ENCODE assay signal across 25 cellular contexts in genomic region chr21:44791993-44792392, GRCh38.
"Had no signal": no experiment of that assay in that cellular context is flagged by ENCODE, and none has a peak within 500 bp of the region (broad histone marks: within the 10 kb centered on the region; RNA-seq: fewer than 3 reads in every experiment).

No MANE protein-coding gene starts in this region.

- FAIRE-seq: keratinocyte, pancreas, TTC549 had no signal

- H3K27ac ChIP-seq: body of pancreas, cardiac muscle cell, epithelial cell of prostate, gastroesophageal sphincter, heart left ventricle, lower lobe of right lung, pancreas, transverse colon, uterus had no signal

- H3K4me3 ChIP-seq: body of pancreas, cardiac muscle cell, gastroesophageal sphincter, heart left ventricle, lower lobe of right lung, mucosa of descending colon, pancreas, transverse colon, uterus had no signal

- H3K4me3 Mint-ChIP-seq: activated naive CD4-positive, alpha-beta T cell treated with anti-CD3 and anti-CD28 coated beads for 36 hours; activated naive CD8-positive, alpha-beta T cell treated with anti-CD3 and anti-CD28 coated beads, Interleukin-2, amount 50 U/mL, for 24 hours; nephron progenitor cell had no signal

- H3K36me3 ChIP-seq: cardiac muscle cell, pancreas, transverse colon, uterus had no signal

- ATAC-seq: activated naive CD8-positive, alpha-beta T cell treated with anti-CD3 and anti-CD28 coated beads, Interleukin-2, amount 50 U/mL, for 24 hours; body of pancreas; right cardiac atrium had no signal

- H3K9me3 ChIP-seq: body of pancreas, gastroesophageal sphincter, heart left ventricle, lower lobe of right lung, mucosa of descending colon, pancreas, transverse colon, uterus had no signal

- H3K27me3 Mint-ChIP-seq: activated naive CD8-positive, alpha-beta T cell treated with anti-CD3 and anti-CD28 coated beads, Interleukin-2, amount 50 U/mL, for 24 hours had no signal

- H3K9me3 Mint-ChIP-seq: activated naive CD4-positive, alpha-beta T cell treated with anti-CD3 and anti-CD28 coated beads for 36 hours; activated naive CD8-positive, alpha-beta T cell treated with anti-CD3 and anti-CD28 coated beads, Interleukin-2, amount 50 U/mL, for 24 hours; nephron progenitor cell had no signal

- H3K27ac Mint-ChIP-seq: activated naive CD4-positive, alpha-beta T cell treated with anti-CD3 and anti-CD28 coated beads for 36 hours; nephron progenitor cell had no signal

- DNase-seq: activated CD4-positive, alpha-beta T cell treated with anti-CD3 and anti-CD28 coated beads for 4 hours; activated CD4-positive, alpha-beta T cell treated with anti-CD3 and anti-CD28 coated beads, Interleukin-2, amount 50 U/mL, for 48 hours; activated naive CD4-positive, alpha-beta T cell treated with anti-CD3 and anti-CD28 coated beads for 36 hours; activated naive CD8-positive, alpha-beta T cell treated with anti-CD3 and anti-CD28 coated beads, Interleukin-2, amount 50 U/mL, for 24 hours; activated T-cell treated with anti-CD3 and anti-CD28 coated beads, Interleukin-2, amount 50 U/mL, for 1 hour; anterior cingulate cortex; body of pancreas; cortex of kidney; heart left ventricle; lower lobe of right lung; mesendoderm; mucosa of descending colon; nephron progenitor cell; pancreas; right cardiac atrium; stimulated activated CD4-positive, alpha-beta T cell treated with anti-CD3 and anti-CD28 coated beads, Interleukin-12 subunit alpha, Interleukin-12 subunit beta, amount 100 ng/mL, for 4 hours; stimulated activated CD4-positive, alpha-beta T cell treated with anti-CD3 and anti-CD28 coated beads, Interleukin-4, amount 100 ng/mL, for 4 hours; transverse colon; uterus; WERI-Rb-1 had no signal

- H3K27me3 ChIP-seq: body of pancreas, cardiac muscle cell, gastroesophageal sphincter, heart left ventricle, pancreas, transverse colon, uterus had no signal
